In the genomic region with DNA sequence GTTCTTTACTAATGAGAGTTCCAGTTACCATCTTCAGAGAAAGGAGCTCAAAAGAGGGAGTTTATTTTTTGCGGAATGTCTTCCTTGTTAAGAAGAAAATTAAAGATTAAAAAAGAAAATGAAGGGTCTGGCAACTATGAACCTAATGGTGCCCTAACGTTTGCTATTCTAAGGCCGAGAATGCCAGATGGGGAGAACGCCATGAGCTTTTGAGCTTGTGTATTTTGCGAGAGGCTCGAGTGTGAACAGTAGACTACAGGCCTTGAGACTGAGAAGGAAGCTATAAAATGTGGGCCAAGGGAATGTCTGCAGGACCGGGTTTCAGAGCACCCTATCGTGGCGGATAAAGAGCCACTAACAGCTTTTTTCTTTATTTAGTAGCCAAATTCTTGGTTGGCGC, we compare ENCODE assay signal across 8 cellular contexts. TPM values are rescaled to one million over a fixed set of nuclear protein-coding genes. Genes with fewer than 3 reads are reported as not detected.
DNase-seq lines count a peak whose midpoint lies in the region; ATAC-seq, FAIRE-seq and TF ChIP-seq lines count a peak whose summit lies in the region.

No MANE protein-coding gene starts in this region.

- H2BK5ac ChIP-seq in IMR-90 (ENCODE audit: low read depth, low read length, poor library complexity, severe bottlenecking), result no peak overlapping the region

- H3K4me2 ChIP-seq in A549 (peak overlapping the region; percentile 83), IMR-90 (ENCODE audit: low read depth, low read length) (peak overlapping the region; percentile 57)

- intact Hi-C loops in IMR-90 (cut with micrococcal nuclease), result no loop called here

- 94% methylated on average over 10 of the region's 10 CpGs for WGBS in A549 (ENCODE audit: missing lambda C conversion rate)
- WGBS in IMR-90 (ENCODE audit: extremely low coverage in 2 of 2, insufficient read length in 1 of 2), 2 experiments, result 82% methylated on average over 3 of the region's 10 CpGs; no CpG with 5 or more reads in 1 of the 2 experiments

- H3K9ac ChIP-seq in IMR-90 (ENCODE audit: low read depth, low read length), result peak overlapping the region; percentile 69; the same call in 1 of the 2 replicates

- no peaks in the 10 kb centered on the region for H3K79me1 ChIP-seq in IMR-90 (ENCODE audit: low read depth in 1 of 2, low read length in 2 of 2)

- no peak overlapping the region for H2BK20ac ChIP-seq in IMR-90 (ENCODE audit: low read depth, low read length)

- H3K56ac ChIP-seq in IMR-90 (ENCODE audit: extremely low read depth, insufficient read depth, low read length), result no peak overlapping the region

- TF ChIP-seq CTCF in A549 (IDR thresholded peaks at IDR 0.05), result no peak
- TF ChIP-seq CTCF in IMR-90 (conservative IDR thresholded peaks at IDR 0.05; ENCODE audit: low read depth, low read length), result no peak
- TF ChIP-seq CTCF in chondrocyte (IDR thresholded peaks at IDR 0.05), result no peak
- no peak for TF ChIP-seq CTCF in GM13977 (IDR thresholded peaks at IDR 0.05; ENCODE audit: extremely low read depth, insufficient read depth, missing control alignments)

- in situ Hi-C loops in IMR-90 (cut with MboI; ENCODE audit: low sequenced_read_pairs) (no loop called here), GM13977 (cut with MboI; ENCODE audit: low pct_unique_long_range_greater_than_20kb, low sequenced_read_pairs, unreplicated experiment) (no loop called here)

- no peak for TF ChIP-seq EP300 in A549 (IDR thresholded peaks at IDR 0.05)

- DNase-seq in A549 (ENCODE audit: low read depth in 1 of 2, low spot score in 1 of 2) (no peak), IMR-90 (no peak), chondrocyte (ENCODE audit: low spot score) (no peak), naive B cell (no peak), foreskin melanocyte (no peak), GM13977 (ENCODE audit: low spot score) (no peak), mesenteric fat pad (ENCODE audit: low spot score) (no peak)

- no peak overlapping the region for H2BK15ac ChIP-seq in IMR-90 (ENCODE audit: low read depth, low read length)

- no peaks in the 10 kb centered on the region for H3K9me3 Mint-ChIP-seq in chondrocyte (ENCODE audit: low read depth)
- H3K9me3 Mint-ChIP-seq in naive B cell, result peaks cover 0 to 3% (median 0%) of the 10 kb centered on the region in 7 donors

- no peaks in the 10 kb centered on the region for H4K20me1 ChIP-seq in IMR-90 (ENCODE audit: insufficient read depth, low read length)

- no peaks in the 10 kb centered on the region for H3K36me3 ChIP-seq in IMR-90 (ENCODE audit: control insufficient read depth, insufficient read depth, low read length)

- H3K4me3 ChIP-seq in A549, result peak overlapping the region; percentile 57; the same call in 2 of the 3 replicates
- H3K4me3 ChIP-seq in IMR-90 (ENCODE audit: insufficient read depth, low read depth, low read length), result no peak overlapping the region

- H3K14ac ChIP-seq in IMR-90 (replicated peaks; ENCODE audit: low read depth, low read length), result no peak overlapping the region

- no peak overlapping the region for H2BK120ac ChIP-seq in IMR-90 (ENCODE audit: low read depth, low read length)

- H3K9me3 ChIP-seq in A549 (no peaks in the 10 kb centered on the region), IMR-90 (ENCODE audit: control insufficient read depth, insufficient read depth, low read length) (no peaks in the 10 kb centered on the region)

- H3K4me3 Mint-ChIP-seq in chondrocyte (ENCODE audit: unreplicated experiment) (peak overlapping the region; percentile 78), naive B cell (peak overlapping the region; percentile 84 to 94 (median 90))

- H3K27me3 ChIP-seq in IMR-90 (ENCODE audit: control insufficient read depth, insufficient read depth, low read length), result peaks cover 9% of the 10 kb centered on the region

- TF ChIP-seq RAD21 in A549 (conservative IDR thresholded peaks at IDR 0.05 in 1 of 2, IDR thresholded peaks at IDR 0.05 in 1 of 2) (no peak), IMR-90 (IDR thresholded peaks at IDR 0.05; ENCODE audit: low read length) (no peak)

- no peak overlapping the region for H3K23ac ChIP-seq in IMR-90 (ENCODE audit: low read depth, low read length)

- 0 out of 2 replicates have a peak overlapping the region, but pooled peaks have one; percentile 73 for H4K91ac ChIP-seq in IMR-90 (ENCODE audit: insufficient read depth, low read depth, low read length)

- H3K4me1 ChIP-seq in A549 (no peaks in the 10 kb centered on the region), IMR-90 (ENCODE audit: control insufficient read depth, insufficient read depth, low read length) (no peaks in the 10 kb centered on the region)

- dilution Hi-C loops in IMR-90 (cut with HindIII; ENCODE audit: low sequenced_read_pairs, unreplicated experiment), result no loop called here

- H3K4ac ChIP-seq in IMR-90 (ENCODE audit: low read depth, low read length), result peak overlapping the region; percentile 39; the same call in 1 of the 2 replicates

- ATAC-seq in A549 (no peak), IMR-90 (ENCODE audit: low read depth) (no peak), naive B cell (ENCODE audit: low read depth in 2 of 2) (no peak), GM18517 (IDR thresholded peaks at IDR 0.05; ENCODE audit: unreplicated experiment) (no peak)

- no peak overlapping the region for H2AFZ ChIP-seq in IMR-90 (replicated peaks; ENCODE audit: low read length, poor library complexity)

- H3K18ac ChIP-seq in IMR-90 (ENCODE audit: low read depth, low read length), result no peak overlapping the region

- no peaks in the 10 kb centered on the region for H3K9me1 ChIP-seq in IMR-90 (ENCODE audit: insufficient read depth, low read length)

- no peak for FAIRE-seq in A549 (lab: Jason Lieb, UNC)

- H3K36me3 Mint-ChIP-seq in chondrocyte (ENCODE audit: low read depth) (no peaks in the 10 kb centered on the region), naive B cell (no peaks in the 10 kb centered on the region)

- H3K27ac Mint-ChIP-seq in chondrocyte (ENCODE audit: unreplicated experiment), result no peak overlapping the region
- peak overlapping the region in 4 of 6 donors; percentile 34 to 79 (median 78) for H3K27ac Mint-ChIP-seq in naive B cell

- H2AK9ac ChIP-seq in IMR-90 (replicated peaks; ENCODE audit: low read depth, low read length, poor library complexity), result no peak overlapping the region

- no peak overlapping the region for H2AK5ac ChIP-seq in IMR-90 (ENCODE audit: low read depth, low read length)

- peak overlapping the region; percentile 61 to 90; a peak in 3 of 4 replicates for H4K8ac ChIP-seq in IMR-90 (ENCODE audit: low read depth in 2 of 2, low read length in 2 of 2)

- peak overlapping the region; percentile 46; the same call in 1 of the 2 replicates for H4K5ac ChIP-seq in IMR-90 (ENCODE audit: low read depth, low read length)

- H3K27ac ChIP-seq in A549, result peak overlapping the region in 1 of 2 experiments; percentile 86; a peak in 4 of 6 replicates
- no peak overlapping the region for H3K27ac ChIP-seq in IMR-90 (ENCODE audit: insufficient read depth, low read length)

- BruUV-seq in IMR-90 (replicated peaks; lab: Mats Ljungman, UMichigan), result no TSS peak

- CTCF ChIA-PET in A549 (lab: Yijun Ruan, JAX), result interaction anchor here (0.7 to 1.6 kb wide), 2 partner anchors 10 to 14 kb away, joined by 3 read pairs; no protein-coding TSS in a partner anchor
- CTCF ChIA-PET in IMR-90 (lab: Yijun Ruan, JAX), result interaction anchor here (1.6 kb wide), 1 partner anchor 251 kb away, joined by 4 read pairs; no protein-coding TSS in a partner anchor

- TF ChIP-seq POLR2A in A549 (IDR thresholded peaks at IDR 0.05; ENCODE audit: low read length) (no peak), IMR-90 (IDR thresholded peaks at IDR 0.05; ENCODE audit: low read depth, low read length) (no peak)

- POLR2A ChIA-PET in A549 (lab: Yijun Ruan, JAX), result no interaction called here
- POLR2A ChIA-PET in IMR-90 (lab: Charles Lee; ENCODE audit: unreplicated experiment), result no interaction called here

- H3K27me3 Mint-ChIP-seq in chondrocyte (ENCODE audit: low read depth) (peaks cover 33% of the 10 kb centered on the region), naive B cell (peaks cover 26 to 42% (median 39%) of the 10 kb centered on the region in 3 donors)

- H3K4me1 Mint-ChIP-seq in chondrocyte (ENCODE audit: low read depth) (peaks cover 14% of the 10 kb centered on the region), naive B cell (peaks cover 4 to 22% (median 9%) of the 10 kb centered on the region in 3 donors)

TF ChIP-seq in A549, 52 proteins besides CTCF, POLR2A, EP300 and RAD21 (continues in another document):
- TF ChIP-seq RARB (CRISPR knock-in tag; IDR thresholded peaks at IDR 0.05) (no peak), CEBPB (IDR thresholded peaks at IDR 0.05) (no peak), FOSL2 (IDR thresholded peaks at IDR 0.05) (no peak), FOSL2 (CRISPR knock-in tag; IDR thresholded peaks at IDR 0.05) (no peak), RCOR1 (IDR thresholded peaks at IDR 0.05; ENCODE audit: low read depth, low read length) (no peak), GATA3 (IDR thresholded peaks at IDR 0.05; ENCODE audit: borderline replicate concordance) (no peak), ZC3H11A (IDR thresholded peaks at IDR 0.05) (no peak), JUN (IDR thresholded peaks at IDR 0.05) (no peak), TFCP2L1 (CRISPR knock-in tag; IDR thresholded peaks at IDR 0.05) (no peak), CHD2 (IDR thresholded peaks at IDR 0.05; ENCODE audit: low read length, partially characterized antibody) (no peak)

TF ChIP-seq in IMR-90, 13 proteins besides CTCF, POLR2A, EP300 and RAD21 (continues in another document):
- TF ChIP-seq, protein P1, sequence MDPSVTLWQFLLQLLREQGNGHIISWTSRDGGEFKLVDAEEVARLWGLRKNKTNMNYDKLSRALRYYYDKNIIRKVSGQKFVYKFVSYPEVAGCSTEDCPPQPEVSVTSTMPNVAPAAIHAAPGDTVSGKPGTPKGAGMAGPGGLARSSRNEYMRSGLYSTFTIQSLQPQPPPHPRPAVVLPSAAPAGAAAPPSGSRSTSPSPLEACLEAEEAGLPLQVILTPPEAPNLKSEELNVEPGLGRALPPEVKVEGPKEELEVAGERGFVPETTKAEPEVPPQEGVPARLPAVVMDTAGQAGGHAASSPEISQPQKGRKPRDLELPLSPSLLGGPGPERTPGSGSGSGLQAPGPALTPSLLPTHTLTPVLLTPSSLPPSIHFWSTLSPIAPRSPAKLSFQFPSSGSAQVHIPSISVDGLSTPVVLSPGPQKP (IDR thresholded peaks at IDR 0.05; ENCODE audit: borderline replicate concordance, low read depth, low read length), result no peak
- no peak for TF ChIP-seq MXI1 (IDR thresholded peaks at IDR 0.05; ENCODE audit: borderline replicate concordance, low read depth, low read length)

RNA-seq across cellular contexts. Expression of a gene that starts 6.7 kb away (rescaled TPM):
- not detected in 2 replicates for polyA plus RNA-seq in A549 (2011; rRNA removed)
- not detected in 2 replicates for polyA plus RNA-seq in A549 (2012; cell fraction: cytosol; rRNA removed)
- not detected in 2 replicates for polyA plus RNA-seq in A549 (2012; cell fraction: nucleus; rRNA removed)
- polyA plus RNA-seq in A549 (2017; fragmentation: RNase III; extraction: RNeasy Plus Mini Kit Qiagen cat#74134 plus additional on column Dnase treatment), result not detected in 3 replicates
- under 0.01 TPM in 1 of 2 replicates, not detected in the other for polyA minus RNA-seq in A549 (2011; rRNA and poly(A)+ RNA removed)
- total RNA-seq in IMR-90 (2012; rRNA removed), result under 0.01 TPM in 2 replicates
- polyA plus RNA-seq in IMR-90 (2012; rRNA removed), result 0.01 TPM in 1 of 2 replicates, not detected in the other
- not detected in 2 replicates for polyA plus RNA-seq in IMR-90 (2012; cell fraction: cytosol; rRNA removed)
- 0.01 TPM in 1 of 2 replicates, not detected in the other for polyA plus RNA-seq in IMR-90 (2012; cell fraction: nucleus; rRNA removed; ENCODE audit: low replicate concordance)
- 0.05 to 0.22 TPM (median 0.15 TPM) in 3 replicates for total RNA-seq in chondrocyte
- not detected for polyA plus RNA-seq in naive B cell (ENCODE audit: low read depth in 6 of 6)
- total RNA-seq in mesenteric fat pad, result 3.1 TPM
